8 cellular contexts compared by ENCODE assay signal in the genomic region with DNA sequence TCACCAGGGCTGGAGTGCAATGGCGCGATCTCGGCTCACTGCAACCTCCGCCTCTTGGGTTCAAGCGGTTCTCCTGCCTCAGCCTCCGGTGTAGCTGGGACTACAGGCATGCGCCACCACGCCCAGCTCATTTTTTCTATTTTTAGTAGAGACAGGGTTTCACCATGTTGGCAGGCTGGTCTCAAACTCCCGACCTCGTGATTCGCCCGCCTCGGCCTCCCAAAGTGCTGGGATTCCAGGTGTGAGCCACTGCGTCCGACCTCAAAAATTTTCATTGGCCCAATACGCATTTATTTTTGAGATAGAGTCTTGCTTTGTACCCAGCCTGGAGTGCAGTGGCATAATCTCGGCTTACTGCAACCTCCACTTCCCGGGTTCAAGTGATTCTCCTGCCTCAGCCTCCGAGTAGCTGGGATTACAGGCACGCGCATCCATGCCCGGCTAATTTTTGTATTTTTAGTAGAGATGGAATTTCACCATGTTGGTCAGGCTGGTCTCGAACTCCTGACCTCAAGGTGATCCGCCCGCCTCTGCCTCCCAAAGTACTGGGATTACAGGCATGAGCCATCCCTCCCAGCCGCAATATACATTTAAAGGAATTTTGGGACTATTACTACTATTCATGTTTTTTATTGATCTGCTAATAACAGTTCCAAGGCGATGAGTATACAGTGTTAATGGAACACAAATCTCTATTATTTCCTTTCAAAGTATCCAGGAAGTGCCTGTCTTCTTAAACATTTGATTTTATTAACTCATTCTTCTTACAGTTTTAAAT. TPM values are rescaled to one million over a fixed set of nuclear protein-coding genes. Genes with fewer than 3 reads are reported as not detected.
A peak's percentile ranks its signal among the peaks of the same experiment; 100 is the strongest.
DNase-seq lines count a peak whose midpoint lies in the region; TF ChIP-seq lines count a peak whose summit lies in the region.
"Not testable (repeated sequence)": the region's sequence is repeated elsewhere in the genome, so short reads cannot be mapped to it uniquely, and the experiment has no call there.

No MANE protein-coding gene starts in this region.

- not testable (repeated sequence) for TF ChIP-seq EP300 in neural cell (conservative IDR thresholded peaks at IDR 0.05; ENCODE audit: poor library complexity, severe bottlenecking)

- peak overlapping the region; percentile 95 to 100 (median 99); a peak in 21 of 22 replicates for H3K27ac ChIP-seq in BLaER1 treated with 17β-estradiol and CSF1 and Interleukin-3, amounts not matched to agents 10 nM and 100 nM
- peak overlapping the region; percentile 90; the same call in 1 of the 2 replicates for H3K27ac ChIP-seq in HUES6 (ENCODE audit: low read depth, low read length)
- H3K27ac ChIP-seq in SJCRH30 = peak overlapping the region; percentile 86
- H3K27ac ChIP-seq in duodenal mucosa (ENCODE audit: low read depth, low read length) = peak overlapping the region; percentile 100
- peak overlapping the region; percentile 98 for H3K27ac ChIP-seq in neural cell (ENCODE audit: low read length)
- peak overlapping the region; percentile 97 for H3K27ac ChIP-seq in stomach smooth muscle (ENCODE audit: low read length)

- H2AFZ ChIP-seq in neural cell (ENCODE audit: low read depth, low read length) = not testable (repeated sequence)

- peak overlapping the region; percentile 61 to 89 (median 84) for H3K4me2 ChIP-seq in BLaER1 treated with 17β-estradiol and CSF1 and Interleukin-3, amounts not matched to agents 10 nM and 100 nM
- H3K4me2 ChIP-seq in neural cell (ENCODE audit: low read length) = peak overlapping the region; percentile 82

- not testable (repeated sequence) for H3K9me3 ChIP-seq in BLaER1 treated with 17β-estradiol and CSF1 and Interleukin-3, amounts not matched to agents 10 nM and 100 nM (replicated peaks in 1 of 11); HUES6 (ENCODE audit: control insufficient read depth, insufficient read depth, low read depth, low read length); SJCRH30 (replicated peaks); duodenal mucosa (ENCODE audit: control insufficient read depth in 1 of 2, low read length in 2 of 2); neural cell (ENCODE audit: low read length); stomach smooth muscle (ENCODE audit: control insufficient read depth in 2 of 2, low read length in 2 of 2)

- H3K79me2 ChIP-seq in neural cell (replicated peaks; ENCODE audit: insufficient read depth, low read length) = peaks cover 25% of the 10 kb centered on the region

- not testable (repeated sequence) for H3F3A ChIP-seq in neural cell (ENCODE audit: insufficient read depth, low read length, poor library complexity, severe bottlenecking)

- peak overlapping the region; percentile 61 to 95 (median 84) for H3K4me3 ChIP-seq in BLaER1 treated with 17β-estradiol and CSF1 and Interleukin-3, amounts not matched to agents 10 nM and 100 nM
- H3K4me3 ChIP-seq in HUES6 (ENCODE audit: low read depth, low read length) (peak overlapping the region; percentile 99), SJCRH30 (peak overlapping the region; percentile 78), duodenal mucosa (ENCODE audit: low read depth in 1 of 2, low read length in 2 of 2) (peak overlapping the region; percentile 99 to 100), iPS-11a (ENCODE audit: low read depth, low read length) (peak overlapping the region; percentile 97), neural cell (ENCODE audit: low read length) (peak overlapping the region; percentile 83), stomach smooth muscle (ENCODE audit: low read length in 2 of 2) (peak overlapping the region; percentile 96)

- peak overlapping the region; percentile 99 for H3K27ac Mint-ChIP-seq in activated naive CD4-positive, alpha-beta T cell treated with anti-CD3 and anti-CD28 coated beads, Interleukin-2, amount 50 U/mL, for 24 hours

- DNase-seq in SJCRH30 = not testable (repeated sequence)

- H3K9ac ChIP-seq in BLaER1 treated with 17β-estradiol and CSF1 and Interleukin-3, amounts not matched to agents 10 nM and 100 nM = peak overlapping the region; percentile 96 to 99 (median 98); a peak in 21 of 22 replicates
- H3K9ac ChIP-seq in HUES6 (ENCODE audit: low read length) = peak overlapping the region; percentile 98
- H3K9ac ChIP-seq in duodenal mucosa (ENCODE audit: low read depth in 1 of 2, low read length in 2 of 2) = peak overlapping the region; percentile 96
- H3K9ac ChIP-seq in neural cell (ENCODE audit: low read length) = peak overlapping the region; percentile 96
- peak overlapping the region; percentile 98 for H3K9ac ChIP-seq in stomach smooth muscle (ENCODE audit: low read length in 2 of 2)

- not testable (repeated sequence) for TF ChIP-seq CTCF in neural cell (IDR thresholded peaks at IDR 0.05; ENCODE audit: poor library complexity, severe bottlenecking)

- H3K9me2 ChIP-seq in neural cell (ENCODE audit: insufficient read depth, low read length) = not testable (repeated sequence)

- not testable (repeated sequence) for H3K27me3 Mint-ChIP-seq in activated naive CD4-positive, alpha-beta T cell treated with anti-CD3 and anti-CD28 coated beads, Interleukin-2, amount 50 U/mL, for 24 hours

- not testable (repeated sequence) for H3K27me3 ChIP-seq in BLaER1 treated with 17β-estradiol and CSF1 and Interleukin-3, amounts not matched to agents 10 nM and 100 nM; HUES6 (ENCODE audit: control insufficient read depth, insufficient read depth, low read length); SJCRH30; duodenal mucosa (ENCODE audit: control insufficient read depth in 1 of 2, insufficient read depth in 2 of 2, low read length in 2 of 2); neural cell (ENCODE audit: insufficient read depth, low read depth, low read length); stomach smooth muscle (ENCODE audit: control insufficient read depth in 1 of 2, insufficient read depth in 2 of 2, low read length in 2 of 2)

- H3K36me3 Mint-ChIP-seq in activated naive CD4-positive, alpha-beta T cell treated with anti-CD3 and anti-CD28 coated beads, Interleukin-2, amount 50 U/mL, for 24 hours = not testable (repeated sequence)

- peaks cover 28 to 60% (median 46%) of the 10 kb centered on the region in 10 experiments for H3K4me1 ChIP-seq in BLaER1 treated with 17β-estradiol and CSF1 and Interleukin-3, amounts not matched to agents 10 nM and 100 nM
- H3K4me1 ChIP-seq in HUES6 (ENCODE audit: control insufficient read depth, insufficient read depth, low read length) = peaks cover 10% of the 10 kb centered on the region
- H3K4me1 ChIP-seq in SJCRH30; stomach smooth muscle (ENCODE audit: control insufficient read depth, insufficient read depth, low read length): not testable (repeated sequence)
- peaks cover 19 to 24% of the 10 kb centered on the region in 2 donors for H3K4me1 ChIP-seq in duodenal mucosa (ENCODE audit: control insufficient read depth in 1 of 2, insufficient read depth in 2 of 2, low read length in 2 of 2)

- not testable (repeated sequence) for TF ChIP-seq RAD21 in neural cell (conservative IDR thresholded peaks at IDR 0.05)

- peaks cover 1 to 29% (median 19%) of the 10 kb centered on the region in 11 experiments; a peak in 18 of 22 replicates for H3K36me3 ChIP-seq in BLaER1 treated with 17β-estradiol and CSF1 and Interleukin-3, amounts not matched to agents 10 nM and 100 nM
- H3K36me3 ChIP-seq in HUES6 (ENCODE audit: control insufficient read depth, insufficient read depth, low read length); SJCRH30; duodenal mucosa (ENCODE audit: control insufficient read depth in 1 of 2, insufficient read depth in 2 of 2, low read length in 2 of 2); neural cell (ENCODE audit: insufficient read depth, low read length); stomach smooth muscle (ENCODE audit: control insufficient read depth in 2 of 2, insufficient read depth in 2 of 2, low read length in 2 of 2): not testable (repeated sequence)

- not testable (repeated sequence) for H3K9me3 Mint-ChIP-seq in activated naive CD4-positive, alpha-beta T cell treated with anti-CD3 and anti-CD28 coated beads, Interleukin-2, amount 50 U/mL, for 24 hours

- peaks cover 7 to 26% (median 20%) of the 10 kb centered on the region in 11 experiments; a peak in 21 of 22 replicates for H4K20me1 ChIP-seq in BLaER1 treated with 17β-estradiol and CSF1 and Interleukin-3, amounts not matched to agents 10 nM and 100 nM
- H4K20me1 ChIP-seq in neural cell (ENCODE audit: insufficient read depth) = not testable (repeated sequence)

- H3K4me3 Mint-ChIP-seq in activated naive CD4-positive, alpha-beta T cell treated with anti-CD3 and anti-CD28 coated beads, Interleukin-2, amount 50 U/mL, for 24 hours = peak overlapping the region; percentile 94

- H3K4me1 Mint-ChIP-seq in activated naive CD4-positive, alpha-beta T cell treated with anti-CD3 and anti-CD28 coated beads, Interleukin-2, amount 50 U/mL, for 24 hours = peaks cover 33% of the 10 kb centered on the region

RNA-seq across cellular contexts. Expression of gene LUC7L2, which starts 1.8 kb away (rescaled TPM):
- total RNA-seq in SJCRH30 (2014; rRNA removed; shearing (Covaris generic)) = 90.0 and 111 TPM in 2 replicates
- 118 and 153 TPM in 2 replicates for polyA plus RNA-seq in neural cell
- 93.7 and 114 TPM in 2 replicates for polyA minus RNA-seq in neural cell

RNA-seq across cellular contexts. Expression of gene FMC1, which starts 16.8 kb away (rescaled TPM):
- total RNA-seq in SJCRH30 (2014; rRNA removed; shearing (Covaris generic)) = 18.0 and 21.7 TPM in 2 replicates
- 52.9 and 54.8 TPM in 2 replicates for polyA plus RNA-seq in neural cell
- polyA minus RNA-seq in neural cell = 13.1 and 16.1 TPM in 2 replicates
